9 cellular contexts compared by ENCODE assay signal in genomic region chr10:86968271-86968993, GRCh38. TPM values are rescaled to one million over a fixed set of nuclear protein-coding genes. Genes with fewer than 3 reads are reported as not detected.
DNase-seq lines count a peak whose midpoint lies in the region; ATAC-seq and TF ChIP-seq lines count a peak whose summit lies in the region.
"Had no signal": no experiment of that assay in that cellular context is flagged by ENCODE, and none has a peak within 500 bp of the region (broad histone marks: within the 10 kb centered on the region; RNA-seq: fewer than 3 reads in every experiment).

ADIRF (plus strand) TSS chr10:86968482; CDS start chr10:86968545, 63 bp downstream.

- no peak for TF ChIP-seq CTCF in foreskin fibroblast (IDR thresholded peaks at IDR 0.05; ENCODE audit: low read depth, low read length)

- DNase-seq in DMS79 (lab: John Stamatoyannopoulos, UW) (peak; percentile 29), SW480 (ENCODE audit: low spot score) (peak; percentile 57), foreskin fibroblast (peak in 1 of 2 donors; percentile 78), pulmonary artery endothelial cell (ENCODE audit: low read depth, low spot score) (no peak), Ammon's horn (ENCODE audit: low spot score) (no peak), GOT3 (lab: John Stamatoyannopoulos, UW) (no peak)
- DNase-seq: T-helper 9 cell had no signal

- H3K4me3 ChIP-seq in foreskin fibroblast (ENCODE audit: low read depth in 1 of 2, low read length in 2 of 2), result peak within 1 kb of the TSS; percentile 71 to 74

- ATAC-seq in HG03432 (IDR thresholded peaks at IDR 0.05; ENCODE audit: unreplicated experiment) (no peak), HG03521 (IDR thresholded peaks at IDR 0.05; ENCODE audit: unreplicated experiment) (no peak)

RNA-seq across cellular contexts. Expression of gene ADIRF, which starts in this region (rescaled TPM):
- total RNA-seq in pulmonary artery endothelial cell, result 14.3 and 36.5 TPM in 2 replicates

Comparison
In these comparisons a context has a peak if more than half of its experiments do, and no peak if none do; other contexts are left out.
1. DNase-seq: peak in DMS79 (single experiment) and SW480 (single experiment); none in pulmonary artery endothelial cell (single experiment), Ammon's horn (single experiment) and GOT3 (single experiment).